ENCODE assay signal across 8 cellular contexts in genomic region chr22:40819741-40820140, GRCh38. TPM values are rescaled to one million over a fixed set of nuclear protein-coding genes. Genes with fewer than 3 reads are reported as not detected.
DNase-seq lines count a peak whose midpoint lies in the region; ATAC-seq and TF ChIP-seq lines count a peak whose summit lies in the region.

No MANE protein-coding gene starts in this region.

- H3K4me3 ChIP-seq in OCI-LY7 (ENCODE audit: low read depth, low read length, poor library complexity, severe bottlenecking) (peak overlapping the region; percentile 96), muscle layer of colon (ENCODE audit: low read depth in 1 of 2, low read length in 2 of 2) (peak overlapping the region; percentile 73 to 90)

- H3K36me3 Mint-ChIP-seq in activated T-cell treated with anti-CD3 and anti-CD28 coated beads, Interleukin-2, amount 50 U/mL, for 72 hours (ENCODE audit: insufficient read depth in 2 of 2), result peaks cover 7 to 8% of the 10 kb centered on the region in 2 donors

- no peaks in the 10 kb centered on the region for H3K27me3 ChIP-seq in muscle layer of colon (ENCODE audit: control insufficient read depth in 1 of 2, insufficient read depth in 2 of 2, low read length in 2 of 2)

- CTCF ChIA-PET in OCI-LY7 (lab: Charles Lee; ENCODE audit: unreplicated experiment), result no interaction called here

- peak in 1 of 2 donors; percentile 21 for ATAC-seq in activated T-cell treated with anti-CD3 and anti-CD28 coated beads, Interleukin-2, amount 50 U/mL, for 72 hours (replicated peaks in 1 of 2)
- ATAC-seq in HG03521 (IDR thresholded peaks at IDR 0.05; ENCODE audit: unreplicated experiment) (no peak), HG02763 (IDR thresholded peaks at IDR 0.05; ENCODE audit: unreplicated experiment) (no peak)

- H3K4me3 Mint-ChIP-seq in activated T-cell treated with anti-CD3 and anti-CD28 coated beads, Interleukin-2, amount 50 U/mL, for 72 hours, result peak overlapping the region; percentile 88 to 96

- peaks cover 40% of the 10 kb centered on the region for H3K79me2 ChIP-seq in OCI-LY7 (ENCODE audit: insufficient read depth, low read depth, low read length)

- H4K20me1 ChIP-seq in OCI-LY7 (ENCODE audit: insufficient read depth, low read length), result no peaks in the 10 kb centered on the region

- peak overlapping the region; percentile 96 for H3K4me2 ChIP-seq in OCI-LY7 (ENCODE audit: low read length)

- H2AFZ ChIP-seq in OCI-LY7 (ENCODE audit: low read length), result peak overlapping the region; percentile 98

- H3K9me3 ChIP-seq in OCI-LY7 (ENCODE audit: low read length) (no peaks in the 10 kb centered on the region), muscle layer of colon (ENCODE audit: low read length) (no peaks in the 10 kb centered on the region)

- H3K36me3 ChIP-seq in OCI-LY7 (ENCODE audit: insufficient read depth, low read length) (peaks cover 37% of the 10 kb centered on the region), muscle layer of colon (ENCODE audit: insufficient read depth, low read length) (peaks cover 8% of the 10 kb centered on the region)

- H3K9me2 ChIP-seq in OCI-LY7 (ENCODE audit: insufficient read depth, low read length), result no peaks in the 10 kb centered on the region

- H3K9me3 Mint-ChIP-seq in activated T-cell treated with anti-CD3 and anti-CD28 coated beads, Interleukin-2, amount 50 U/mL, for 72 hours, result no peaks in the 10 kb centered on the region

- H3K4me1 ChIP-seq in OCI-LY7 (ENCODE audit: insufficient read depth, low read length, poor library complexity, severe bottlenecking), result peaks cover 38% of the 10 kb centered on the region
- H3K4me1 ChIP-seq in muscle layer of colon (ENCODE audit: insufficient read depth, low read length), result peaks cover 22% of the 10 kb centered on the region

- peak overlapping the region; percentile 72 for H3K27ac Mint-ChIP-seq in activated T-cell treated with anti-CD3 and anti-CD28 coated beads, Interleukin-2, amount 50 U/mL, for 72 hours

- no peak for DNase-seq in activated T-cell treated with anti-CD3 and anti-CD28 coated beads, Interleukin-2, amount 50 U/mL, for 72 hours
- no peak for DNase-seq in activated T-cell treated with anti-CD3 and anti-CD28 coated beads, Interleukin-2, amount 50 U/mL, for 1 hour
- DNase-seq in OCI-LY7 (ENCODE audit: low spot score), result peak; percentile 24
- peak; percentile 41 for DNase-seq in dermis blood vessel endothelial cell
- DNase-seq in activated gamma-delta T cell treated with Interleukin-2 at 50 U/mL for 16 hours, result no peak

- H3K9ac ChIP-seq in muscle layer of colon (ENCODE audit: low read length), result peak overlapping the region; percentile 67

- TSS peak; percentile 90 for BruUV-seq in OCI-LY7 (replicated peaks; lab: Mats Ljungman, UMichigan)

- TF ChIP-seq CTCF in OCI-LY7 (conservative IDR thresholded peaks at IDR 0.05; ENCODE audit: low read length), result 0 out of 2 replicates have a peak, but pooled peaks have one; percentile 13

- peak overlapping the region; percentile 39 for H3K27ac ChIP-seq in OCI-LY7 (ENCODE audit: low read depth, low read length, poor library complexity, severe bottlenecking)
- H3K27ac ChIP-seq in muscle layer of colon (ENCODE audit: low read depth, low read length), result peak overlapping the region; percentile 84

- POLR2A ChIA-PET in OCI-LY7 (lab: Charles Lee), result interaction anchor here (0.9 kb wide), 1 partner anchor 35 kb away, joined by 3 read pairs; no protein-coding TSS in a partner anchor

- intact Hi-C loops in OCI-LY7 (cut with micrococcal nuclease; ENCODE audit: unreplicated experiment), result loop anchor here (2.0 kb wide), 1 partner anchor 37 kb away; the partner anchor contains the start of genes ST13 and XPNPEP3

- peaks cover 45% of the 10 kb centered on the region for H3K4me1 Mint-ChIP-seq in activated T-cell treated with anti-CD3 and anti-CD28 coated beads, Interleukin-2, amount 50 U/mL, for 72 hours (ENCODE audit: low read depth)

- H3K27me3 Mint-ChIP-seq in activated T-cell treated with anti-CD3 and anti-CD28 coated beads, Interleukin-2, amount 50 U/mL, for 72 hours (ENCODE audit: low read depth), result no peaks in the 10 kb centered on the region

RNA-seq across cellular contexts. Expression of gene SLC25A17, which starts 0.6 kb away (rescaled TPM):
- total RNA-seq in activated T-cell treated with anti-CD3 and anti-CD28 coated beads, Interleukin-2, amount 50 U/mL, for 72 hours, result 10 to 100 TPM; 18.8 to 20.0 TPM
- 19.1 and 25.9 TPM in 2 replicates for total RNA-seq in OCI-LY7 (2014; rRNA removed; shearing (Covaris generic))
- total RNA-seq in OCI-LY7 (2022) (31.4 and 37.9 TPM in 2 replicates), dermis blood vessel endothelial cell (19.2 and 29.0 TPM in 2 replicates)

RNA-seq across cellular contexts. Expression of gene ST13, which starts 36.7 kb away (rescaled TPM):
- total RNA-seq in activated T-cell treated with anti-CD3 and anti-CD28 coated beads, Interleukin-2, amount 50 U/mL, for 72 hours, result 100 to 1,000 TPM; 194 to 217 TPM
- 121 and 255 TPM in 2 replicates for total RNA-seq in OCI-LY7 (2014; rRNA removed; shearing (Covaris generic))
- 223 and 225 TPM in 2 replicates for total RNA-seq in OCI-LY7 (2022)
- 241 and 289 TPM in 2 replicates for total RNA-seq in dermis blood vessel endothelial cell

RNA-seq across cellular contexts. Expression of gene XPNPEP3, which starts 37.2 kb away (rescaled TPM):
- total RNA-seq in activated T-cell treated with anti-CD3 and anti-CD28 coated beads, Interleukin-2, amount 50 U/mL, for 72 hours, result 10 to 100 TPM; 19.5 to 22.5 TPM
- 4.9 and 12.2 TPM in 2 replicates for total RNA-seq in OCI-LY7 (2014; rRNA removed; shearing (Covaris generic))
- 22.4 and 22.8 TPM in 2 replicates for total RNA-seq in OCI-LY7 (2022)
- 5.3 and 9.6 TPM in 2 replicates for total RNA-seq in dermis blood vessel endothelial cell

RNA-seq across cellular contexts. Expression of gene DNAJB7, which starts 42.2 kb away (rescaled TPM):
- total RNA-seq in activated T-cell treated with anti-CD3 and anti-CD28 coated beads, Interleukin-2, amount 50 U/mL, for 72 hours, result not detected
- not detected in 2 replicates for total RNA-seq in OCI-LY7 (2014; rRNA removed; shearing (Covaris generic))
- total RNA-seq in OCI-LY7 (2022) (not detected in 2 replicates), dermis blood vessel endothelial cell (not detected in 2 replicates)

Comparison
In these comparisons a context has a peak if more than half of its experiments do, and no peak if none do; other contexts are left out.
1. DNase-seq: peak in OCI-LY7 (single experiment) and dermis blood vessel endothelial cell (single experiment); none in activated T-cell treated with anti-CD3 and anti-CD28 coated beads, Interleukin-2, amount 50 U/mL, for 72 hours (0 of 2), activated T-cell treated with anti-CD3 and anti-CD28 coated beads, Interleukin-2, amount 50 U/mL, for 1 hour (single experiment) and activated gamma-delta T cell treated with Interleukin-2 at 50 U/mL for 16 hours (single experiment).